Comparison of ENCODE assay signal across 21 cellular contexts in the genomic region with DNA sequence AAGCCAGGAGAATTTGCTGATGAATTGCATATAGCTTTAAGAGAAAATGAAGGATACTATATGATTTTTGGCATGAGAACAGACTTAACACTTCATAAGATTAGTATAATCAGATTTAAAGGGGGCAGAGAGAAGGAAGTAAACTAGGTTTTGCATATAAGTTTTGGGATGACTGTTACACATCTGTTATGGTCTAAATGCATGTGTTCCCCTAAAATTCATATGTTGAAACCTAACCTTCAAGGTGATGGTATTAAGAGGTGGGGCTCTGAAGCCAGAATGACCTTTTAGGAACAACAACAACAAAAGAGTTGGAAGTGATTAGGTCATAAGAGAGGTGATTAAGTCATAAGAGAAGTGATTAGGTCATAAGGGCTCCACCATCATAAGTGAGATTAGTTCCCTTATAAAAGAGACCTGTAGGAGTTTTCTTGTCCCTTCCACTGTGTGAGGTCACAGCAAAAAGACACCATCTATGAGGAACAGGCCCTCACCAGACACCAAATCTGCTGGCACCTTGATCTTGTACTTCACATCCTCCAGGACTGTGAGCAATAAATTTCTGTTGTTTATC. TPM values are rescaled to one million over a fixed set of nuclear protein-coding genes. Genes with fewer than 3 reads are reported as not detected.
"Had no signal": no experiment of that assay in that cellular context is flagged by ENCODE, and none has a peak within 500 bp of the region (broad histone marks: within the 10 kb centered on the region; RNA-seq: fewer than 3 reads in every experiment).

No MANE protein-coding gene starts in this region.

- H3K36me3 ChIP-seq: gastrocnemius medialis, heart left ventricle, left lung, spleen, upper lobe of right lung had no signal

- DNase-seq: cerebellar nuclear complex; cortex of kidney; erythroblast; gastrocnemius medialis; heart left ventricle; left lung; occipital lobe; posterior cingulate gyrus; spleen; stimulated activated CD4-positive, alpha-beta T cell treated with anti-CD3 and anti-CD28 coated beads, Interleukin-4, amount 100 ng/mL, for 4 hours; stimulated activated naive CD4-positive, alpha-beta T cell; T1000; upper lobe of right lung had no signal

- H3K27ac ChIP-seq: gastrocnemius medialis, heart left ventricle, left lung, spleen, upper lobe of right lung had no signal

- H3K27ac Mint-ChIP-seq: activated naive CD8-positive, alpha-beta T cell; activated T-helper 1 cell treated with anti-CD3 and anti-CD28 coated beads, Interleukin-12 subunit alpha, Interleukin-12 subunit beta, Interleukin-2, Interleukin-4 antibody, amounts not matched to agents 30 ng/mL and 10 ng/mL and 1 ng/mL, durations not matched to agents 14 hours and 24 hours and 36 hours had no signal

- ATAC-seq: gastrocnemius medialis, heart left ventricle, left lung, upper lobe of right lung had no signal

- H3K36me3 Mint-ChIP-seq: activated naive CD8-positive, alpha-beta T cell had no signal

- H3K4me1 ChIP-seq: gastrocnemius medialis, heart left ventricle, left lung, spleen, upper lobe of right lung had no signal

- H3K9me3 Mint-ChIP-seq: activated T-helper 1 cell treated with anti-CD3 and anti-CD28 coated beads, Interleukin-12 subunit alpha, Interleukin-12 subunit beta, Interleukin-2, Interleukin-4 antibody, amounts not matched to agents 30 ng/mL and 10 ng/mL and 1 ng/mL, durations not matched to agents 14 hours and 24 hours and 36 hours had no signal

- H3K9me3 ChIP-seq: gastrocnemius medialis, heart left ventricle, left lung, spleen, upper lobe of right lung had no signal

- H3K4me3 ChIP-seq: gastrocnemius medialis, heart left ventricle, left lung, spleen, upper lobe of right lung had no signal

- H3K4me3 Mint-ChIP-seq: activated naive CD8-positive, alpha-beta T cell; activated T-helper 1 cell treated with anti-CD3 and anti-CD28 coated beads, Interleukin-12 subunit alpha, Interleukin-12 subunit beta, Interleukin-2, Interleukin-4 antibody, amounts not matched to agents 30 ng/mL and 10 ng/mL and 1 ng/mL, durations not matched to agents 14 hours and 24 hours and 36 hours had no signal

RNA-seq across cellular contexts. Expression of a gene that starts 6.8 kb away (rescaled TPM):
- total RNA-seq: activated T-helper 1 cell treated with anti-CD3 and anti-CD28 coated beads, Interleukin-12 subunit alpha, Interleukin-12 subunit beta, Interleukin-2, Interleukin-4 antibody, amounts not matched to agents 30 ng/mL and 10 ng/mL and 1 ng/mL, durations not matched to agents 14 hours and 24 hours and 36 hours; heart left ventricle; kidney epithelial cell; left lung; occipital lobe; renal cortical epithelial cell; spleen; upper lobe of right lung had no signal
- polyA plus RNA-seq: heart left ventricle, neural cell, spleen, thymus had no signal

RNA-seq across cellular contexts. Expression of a gene that starts 29.4 kb away (rescaled TPM):
- total RNA-seq: activated T-helper 1 cell treated with anti-CD3 and anti-CD28 coated beads, Interleukin-12 subunit alpha, Interleukin-12 subunit beta, Interleukin-2, Interleukin-4 antibody, amounts not matched to agents 30 ng/mL and 10 ng/mL and 1 ng/mL, durations not matched to agents 14 hours and 24 hours and 36 hours; bronchial epithelial cell; kidney epithelial cell; myocyte had no signal

RNA-seq across cellular contexts. Expression of a gene that starts 47.8 kb away (rescaled TPM):
- total RNA-seq: bronchial epithelial cell, myocyte had no signal
